13 cellular contexts compared by ENCODE assay signal in the genomic region with DNA sequence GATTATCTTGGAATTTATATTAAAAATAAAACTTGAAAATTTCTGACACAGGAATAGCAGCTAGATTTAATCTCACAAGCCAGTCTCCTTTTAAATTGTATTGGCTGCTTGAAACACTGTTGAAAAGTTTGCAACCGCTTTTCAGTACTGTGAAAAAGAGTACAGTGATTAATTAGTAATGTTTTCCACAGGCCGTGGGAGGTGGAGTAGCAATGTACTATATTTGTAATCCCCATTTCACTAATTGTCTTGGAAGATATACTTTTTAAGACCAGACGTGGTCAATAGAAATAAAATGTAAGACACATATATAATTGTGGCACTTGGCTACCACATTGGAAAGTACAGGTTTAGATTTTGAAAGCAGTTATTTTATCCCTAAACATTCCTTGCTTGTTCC. TPM values are rescaled to one million over a fixed set of nuclear protein-coding genes. Genes with fewer than 3 reads are reported as not detected.
DNase-seq lines count a peak whose midpoint lies in the region; ATAC-seq lines count a peak whose summit lies in the region.
"Had no signal": no experiment of that assay in that cellular context is flagged by ENCODE, and none has a peak within 500 bp of the region (broad histone marks: within the 10 kb centered on the region; RNA-seq: fewer than 3 reads in every experiment).

No MANE protein-coding gene starts in this region.

- H3K4me1 Mint-ChIP-seq in activated T-helper 1 cell treated with anti-CD3 and anti-CD28 coated beads, Interleukin-12 subunit alpha, Interleukin-12 subunit beta, Interleukin-2, Interleukin-4 antibody, amounts not matched to agents 30 ng/mL and 10 ng/mL and 1 ng/mL, durations not matched to agents 14 hours and 24 hours and 36 hours (ENCODE audit: low read depth) = peaks cover 38% of the 10 kb centered on the region
- peaks cover 11 to 16% of the 10 kb centered on the region in 2 donors for H3K4me1 Mint-ChIP-seq in effector memory CD8-positive, alpha-beta T cell (ENCODE audit: low read depth in 2 of 2)

- no peaks in the 10 kb centered on the region for H3K27me3 Mint-ChIP-seq in activated T-helper 1 cell treated with anti-CD3 and anti-CD28 coated beads, Interleukin-12 subunit alpha, Interleukin-12 subunit beta, Interleukin-2, Interleukin-4 antibody, amounts not matched to agents 30 ng/mL and 10 ng/mL and 1 ng/mL, durations not matched to agents 14 hours and 24 hours and 36 hours (ENCODE audit: insufficient read depth)
- H3K27me3 Mint-ChIP-seq in effector memory CD8-positive, alpha-beta T cell = no peaks in the 10 kb centered on the region

- ATAC-seq in effector memory CD8-positive, alpha-beta T cell (replicated peaks) = no peak
- ATAC-seq in HG03442 (IDR thresholded peaks at IDR 0.05; ENCODE audit: unreplicated experiment) = no peak

- no peak overlapping the region for H3K4me3 Mint-ChIP-seq in activated T-helper 1 cell treated with anti-CD3 and anti-CD28 coated beads, Interleukin-12 subunit alpha, Interleukin-12 subunit beta, Interleukin-2, Interleukin-4 antibody, amounts not matched to agents 30 ng/mL and 10 ng/mL and 1 ng/mL, durations not matched to agents 14 hours and 24 hours and 36 hours
- H3K4me3 Mint-ChIP-seq in effector memory CD8-positive, alpha-beta T cell = no peak overlapping the region
- H3K4me3 Mint-ChIP-seq: H9 had no signal

- H3K9me3 Mint-ChIP-seq in activated T-helper 1 cell treated with anti-CD3 and anti-CD28 coated beads, Interleukin-12 subunit alpha, Interleukin-12 subunit beta, Interleukin-2, Interleukin-4 antibody, amounts not matched to agents 30 ng/mL and 10 ng/mL and 1 ng/mL, durations not matched to agents 14 hours and 24 hours and 36 hours = no peaks in the 10 kb centered on the region
- H3K9me3 Mint-ChIP-seq in effector memory CD8-positive, alpha-beta T cell = no peaks in the 10 kb centered on the region
- H3K9me3 Mint-ChIP-seq: H9 had no signal

- H3K36me3 Mint-ChIP-seq in activated T-helper 1 cell treated with anti-CD3 and anti-CD28 coated beads, Interleukin-12 subunit alpha, Interleukin-12 subunit beta, Interleukin-2, Interleukin-4 antibody, amounts not matched to agents 30 ng/mL and 10 ng/mL and 1 ng/mL, durations not matched to agents 14 hours and 24 hours and 36 hours (ENCODE audit: low read depth) = peaks cover 46% of the 10 kb centered on the region
- H3K36me3 Mint-ChIP-seq in effector memory CD8-positive, alpha-beta T cell (ENCODE audit: insufficient read depth) = peaks cover 84% of the 10 kb centered on the region

- DNase-seq in stimulated activated CD4-positive, alpha-beta T cell treated with anti-CD3 and anti-CD28 coated beads, Interleukin-2, amount 100 ng/mL, for 4 hours (ENCODE audit: low read depth) = peak; percentile 2
- DNase-seq in stimulated activated CD4-positive, alpha-beta T cell treated with anti-CD3 and anti-CD28 coated beads, Interleukin-15, amount 100 ng/mL, for 24 hours = no peak
- DNase-seq in activated T-helper 1 cell treated with anti-CD3 and anti-CD28 coated beads, Interleukin-12 subunit alpha, Interleukin-12 subunit beta, Interleukin-2, Interleukin-4 antibody, amounts not matched to agents 30 ng/mL and 10 ng/mL and 1 ng/mL, durations not matched to agents 14 hours and 24 hours and 36 hours (ENCODE audit: low spot score) = no peak
- no peak for DNase-seq in effector memory CD8-positive, alpha-beta T cell
- DNase-seq in hepatic stellate cell (ENCODE audit: low spot score) (no peak), HK-2 (ENCODE audit: unreplicated experiment) (no peak)
- DNase-seq: H9, Karpas-422, NCI-H2029, NCI-H510A, Peyer's patch, Right ventricle myocardium superior had no signal

- peak overlapping the region; percentile 67 for H3K27ac Mint-ChIP-seq in activated T-helper 1 cell treated with anti-CD3 and anti-CD28 coated beads, Interleukin-12 subunit alpha, Interleukin-12 subunit beta, Interleukin-2, Interleukin-4 antibody, amounts not matched to agents 30 ng/mL and 10 ng/mL and 1 ng/mL, durations not matched to agents 14 hours and 24 hours and 36 hours
- peak overlapping the region; percentile 41 to 94 for H3K27ac Mint-ChIP-seq in effector memory CD8-positive, alpha-beta T cell

- intact Hi-C loops in activated T-helper 1 cell treated with anti-CD3 and anti-CD28 coated beads, Interleukin-12 subunit alpha, Interleukin-12 subunit beta, Interleukin-2, Interleukin-4 antibody, amounts not matched to agents 30 ng/mL and 10 ng/mL and 1 ng/mL, durations not matched to agents 14 hours and 24 hours and 36 hours (cut with micrococcal nuclease) = loop anchor here (2.0 to 5.0 kb wide), 3 partner anchors 39 to 161 kb away; a partner anchor contains a TSS

RNA-seq across cellular contexts. Expression of a gene that starts 40.8 kb away (rescaled TPM):
- total RNA-seq in activated T-helper 1 cell treated with anti-CD3 and anti-CD28 coated beads, Interleukin-12 subunit alpha, Interleukin-12 subunit beta, Interleukin-2, Interleukin-4 antibody, amounts not matched to agents 30 ng/mL and 10 ng/mL and 1 ng/mL, durations not matched to agents 14 hours and 24 hours and 36 hours = 0.08 and 0.10 TPM in 2 replicates
- total RNA-seq: Peyer's patch, Right ventricle myocardium superior had no signal
